Comparison of ENCODE assay signal across 1 cellular context in the genomic region with DNA sequence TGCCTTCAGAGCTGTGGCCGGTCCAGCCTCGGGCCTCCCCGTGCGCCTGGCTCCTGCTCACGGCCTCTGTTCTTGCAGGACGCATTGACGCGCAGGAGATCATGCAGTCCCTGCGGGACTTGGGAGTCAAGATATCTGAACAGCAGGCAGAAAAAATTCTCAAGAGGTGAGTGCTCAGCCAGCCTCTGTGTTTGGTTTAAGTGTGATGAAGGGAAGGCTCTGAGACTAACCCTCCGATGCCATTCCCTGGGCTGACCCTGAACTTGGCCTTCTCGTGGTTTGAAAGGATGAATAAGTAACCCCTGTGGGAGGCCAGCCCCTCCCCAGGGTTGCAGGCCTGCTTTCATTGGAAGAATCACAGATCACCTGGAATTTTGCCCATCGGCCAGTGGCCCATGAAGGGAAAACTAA.
TF ChIP-seq lines count a peak whose summit lies in the region.

No MANE protein-coding gene starts in this region.

TF ChIP-seq in WTC11, 78 proteins besides CTCF, POLR2A, EP300 and RAD21 (continued from another document):
- no peak for TF ChIP-seq RORB (CRISPR knock-in tag; IDR thresholded peaks at IDR 0.05)
- no peak for TF ChIP-seq ELF4 (CRISPR knock-in tag; IDR thresholded peaks at IDR 0.05; ENCODE audit: low read depth)
- no peak for TF ChIP-seq ZNF138 (CRISPR knock-in tag; conservative IDR thresholded peaks at IDR 0.05)
- TF ChIP-seq ZNF232 (CRISPR knock-in tag; IDR thresholded peaks at IDR 0.05) = no peak
- TF ChIP-seq JUN (CRISPR knock-in tag; IDR thresholded peaks at IDR 0.05) = no peak
- TF ChIP-seq PRRX2 (CRISPR knock-in tag; IDR thresholded peaks at IDR 0.05) = no peak
- TF ChIP-seq, protein P1, sequence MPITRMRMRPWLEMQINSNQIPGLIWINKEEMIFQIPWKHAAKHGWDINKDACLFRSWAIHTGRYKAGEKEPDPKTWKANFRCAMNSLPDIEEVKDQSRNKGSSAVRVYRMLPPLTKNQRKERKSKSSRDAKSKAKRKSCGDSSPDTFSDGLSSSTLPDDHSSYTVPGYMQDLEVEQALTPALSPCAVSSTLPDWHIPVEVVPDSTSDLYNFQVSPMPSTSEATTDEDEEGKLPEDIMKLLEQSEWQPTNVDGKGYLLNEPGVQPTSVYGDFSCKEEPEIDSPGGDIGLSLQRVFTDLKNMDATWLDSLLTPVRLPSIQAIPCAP (CRISPR knock-in tag; IDR thresholded peaks at IDR 0.05) = no peak
- TF ChIP-seq HMGA2 (CRISPR knock-in tag; IDR thresholded peaks at IDR 0.05) = no peak
- no peak for TF ChIP-seq NFE2L1 (CRISPR knock-in tag; IDR thresholded peaks at IDR 0.05)
- no peak for TF ChIP-seq GRHL2 (CRISPR knock-in tag; IDR thresholded peaks at IDR 0.05; ENCODE audit: insufficient replicate concordance, severe bottlenecking)
- TF ChIP-seq TEAD1 (CRISPR knock-in tag; IDR thresholded peaks at IDR 0.05) = no peak
- TF ChIP-seq, protein P2, sequence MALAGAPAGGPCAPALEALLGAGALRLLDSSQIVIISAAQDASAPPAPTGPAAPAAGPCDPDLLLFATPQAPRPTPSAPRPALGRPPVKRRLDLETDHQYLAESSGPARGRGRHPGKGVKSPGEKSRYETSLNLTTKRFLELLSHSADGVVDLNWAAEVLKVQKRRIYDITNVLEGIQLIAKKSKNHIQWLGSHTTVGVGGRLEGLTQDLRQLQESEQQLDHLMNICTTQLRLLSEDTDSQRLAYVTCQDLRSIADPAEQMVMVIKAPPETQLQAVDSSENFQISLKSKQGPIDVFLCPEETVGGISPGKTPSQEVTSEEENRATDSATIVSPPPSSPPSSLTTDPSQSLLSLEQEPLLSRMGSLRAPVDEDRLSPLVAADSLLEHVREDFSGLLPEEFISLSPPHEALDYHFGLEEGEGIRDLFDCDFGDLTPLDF (CRISPR knock-in tag; IDR thresholded peaks at IDR 0.05) = no peak
- TF ChIP-seq, protein P3, sequence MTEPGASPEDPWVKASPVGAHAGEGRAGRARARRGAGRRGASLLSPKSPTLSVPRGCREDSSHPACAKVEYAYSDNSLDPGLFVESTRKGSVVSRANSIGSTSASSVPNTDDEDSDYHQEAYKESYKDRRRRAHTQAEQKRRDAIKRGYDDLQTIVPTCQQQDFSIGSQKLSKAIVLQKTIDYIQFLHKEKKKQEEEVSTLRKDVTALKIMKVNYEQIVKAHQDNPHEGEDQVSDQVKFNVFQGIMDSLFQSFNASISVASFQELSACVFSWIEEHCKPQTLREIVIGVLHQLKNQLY (CRISPR knock-in tag; IDR thresholded peaks at IDR 0.05) = no peak
